Comparison of ENCODE assay signal across 9 cellular contexts in genomic region chr10:123997486-123998196, GRCh38.
DNase-seq lines count a peak whose midpoint lies in the region; TF ChIP-seq lines count a peak whose summit lies in the region.
"Had no signal": no experiment of that assay in that cellular context is flagged by ENCODE, and none has a peak within 500 bp of the region (broad histone marks: within the 10 kb centered on the region; RNA-seq: fewer than 3 reads in every experiment).

No MANE protein-coding gene starts in this region.

- H3K9me3 ChIP-seq in Peyer's patch = no peaks in the 10 kb centered on the region

- H3K9me3 Mint-ChIP-seq in nephron progenitor cell = no peaks in the 10 kb centered on the region

- peak overlapping the region in 1 of 4 donors; percentile 38 for H3K27ac ChIP-seq in Peyer's patch

- H3K27me3 ChIP-seq in Peyer's patch = peaks cover 0 to 5% of the 10 kb centered on the region in 2 donors

- TF ChIP-seq CTCF in Peyer's patch (IDR thresholded peaks at IDR 0.05) (no peak), nephron progenitor cell (IDR thresholded peaks at IDR 0.05) (no peak)

- H3K4me3 Mint-ChIP-seq in nephron progenitor cell = no peak overlapping the region

- no peak overlapping the region for H3K4me3 ChIP-seq in Peyer's patch

- no peak for TF ChIP-seq POLR2A in Peyer's patch (IDR thresholded peaks at IDR 0.05)

- intact Hi-C loops in posterior vena cava (cut with DNase I) = loop anchor here in 1 of 2 donors (5.0 kb wide), 1 partner anchor 390 kb away; no protein-coding TSS in a partner anchor

- H3K36me3 ChIP-seq in Peyer's patch = no peaks in the 10 kb centered on the region

- peaks cover 0 to 19% (median 9%) of the 10 kb centered on the region in 4 donors for H3K4me1 ChIP-seq in Peyer's patch

- H3K27me3 Mint-ChIP-seq in nephron progenitor cell (ENCODE audit: low read depth, poor library complexity) = peaks cover 45% of the 10 kb centered on the region

- peaks cover 15% of the 10 kb centered on the region for H3K4me1 Mint-ChIP-seq in nephron progenitor cell

- no peaks in the 10 kb centered on the region for H3K36me3 Mint-ChIP-seq in nephron progenitor cell (ENCODE audit: low read depth)

- H3K27ac Mint-ChIP-seq in nephron progenitor cell = no peak overlapping the region

- DNase-seq in ELR (ENCODE audit: low read depth) (peak; percentile 88), Peyer's patch (peak in 2 of 3 donors; percentile 21 to 55), fibroblast of the conjunctiva (ENCODE audit: low read depth) (peak; percentile 87), posterior vena cava (ENCODE audit: low spot score) (peak; percentile 83), nephron progenitor cell (no peak), NCI-H2107 treated with DMSO at 0.1 percent for 48 hours (lab: John Stamatoyannopoulos, UW; ENCODE audit: unreplicated experiment) (no peak), cerebellar cortex (ENCODE audit: low spot score) (no peak)
- no peak for DNase-seq in stimulated activated CD4-positive, alpha-beta T cell treated with anti-CD3 and anti-CD28 coated beads, Interleukin-15, amount 100 ng/mL, for 24 hours
- DNase-seq: NCI-H748 treated with DMSO at 0.1 percent for 48 hours had no signal

Comparison
In these comparisons a context has a peak if more than half of its experiments do, and no peak if none do; other contexts are left out.
1. DNase-seq: peak in ELR (single experiment), Peyer's patch (2 of 3), fibroblast of the conjunctiva (single experiment) and posterior vena cava (single experiment); none in nephron progenitor cell (single experiment), NCI-H2107 treated with DMSO at 0.1 percent for 48 hours (single experiment), stimulated activated CD4-positive, alpha-beta T cell treated with anti-CD3 and anti-CD28 coated beads, Interleukin-15, amount 100 ng/mL, for 24 hours (single experiment) and cerebellar cortex (single experiment).